10 cellular contexts compared by ENCODE assay signal in the genomic region with DNA sequence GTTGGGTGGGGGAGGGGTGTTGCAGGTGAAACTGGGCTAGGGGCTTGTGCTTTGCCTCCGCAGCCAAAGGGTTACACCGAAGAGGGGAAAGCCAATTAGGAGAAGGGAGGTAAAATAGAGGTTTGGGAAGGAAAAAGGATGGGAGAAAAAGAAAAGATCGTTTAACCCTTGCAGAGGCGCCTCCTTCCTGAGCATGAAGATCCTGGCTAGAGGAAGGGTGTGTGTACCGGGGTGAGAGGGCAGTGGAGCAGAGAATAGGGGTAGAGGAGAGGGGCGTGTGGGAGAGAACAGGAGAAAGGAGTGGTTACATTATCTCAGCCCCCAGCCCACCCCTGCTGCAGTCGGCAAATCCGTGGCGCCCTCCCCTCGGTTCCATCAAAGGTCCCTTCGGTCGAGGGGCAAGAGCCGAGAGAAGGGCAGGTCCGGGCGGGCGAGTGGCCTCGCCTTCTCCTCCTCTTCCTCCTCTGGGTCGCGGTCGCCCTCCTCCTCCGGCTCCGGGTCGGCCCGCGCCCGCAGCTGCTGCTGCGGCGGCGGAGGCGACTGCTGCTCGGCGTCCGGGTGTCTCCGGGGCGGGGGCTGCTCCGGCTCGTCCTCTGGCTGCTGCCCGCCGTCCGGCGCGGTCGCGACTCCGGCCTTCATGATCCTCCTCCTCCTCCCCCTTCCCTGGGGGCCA. TPM values are rescaled to one million over a fixed set of nuclear protein-coding genes. Genes with fewer than 3 reads are reported as not detected.
A peak's percentile ranks its signal among the peaks of the same experiment; 100 is the strongest.
DNase-seq lines count a peak whose midpoint lies in the region; ATAC-seq lines count a peak whose summit lies in the region.
"Had no signal": no experiment of that assay in that cellular context is flagged by ENCODE, and none has a peak within 500 bp of the region (broad histone marks: within the 10 kb centered on the region; RNA-seq: fewer than 3 reads in every experiment).

No MANE protein-coding gene starts in this region.

- H3K4me3 ChIP-seq in right cardiac atrium (ENCODE audit: low read length) (peak overlapping the region; percentile 1), skeletal muscle cell (ENCODE audit: low read depth, low read length) (peak overlapping the region; percentile 66)
- H3K4me3 ChIP-seq: BLaER1 had no signal

- peaks cover 3% of the 10 kb centered on the region for H3K4me1 ChIP-seq in right cardiac atrium (ENCODE audit: control insufficient read depth, insufficient read depth, low read length)

- peaks cover 72% of the 10 kb centered on the region for H3K27me3 Mint-ChIP-seq in T-helper 17 cell

- no peak for ATAC-seq in T-helper 17 cell
- peak in 1 of 2 donors; percentile 13 for ATAC-seq in right cardiac atrium
- no peak for ATAC-seq in HG03432 (IDR thresholded peaks at IDR 0.05; ENCODE audit: unreplicated experiment)
- ATAC-seq: activated CD4-positive, CD25-positive, alpha-beta regulatory T cell treated with anti-CD3 and anti-CD28 coated beads, Interleukin-2, amount 50 U/mL, for 24 hours had no signal

- DNase-seq in NCI-H345 (lab: John Stamatoyannopoulos, UW), result peak; percentile 13
- DNase-seq in NCI-H345 treated with DMSO at 0.1 percent for 48 hours (lab: John Stamatoyannopoulos, UW; ENCODE audit: unreplicated experiment), result no peak
- DNase-seq in T-helper 17 cell, result no peak
- peak in 2 of 3 donors; percentile 46 to 51 for DNase-seq in right cardiac atrium
- no peak for DNase-seq in skeletal muscle cell (ENCODE audit: low read depth)
- DNase-seq in HUDEP-2 (lab: John Stamatoyannopoulos, UW; ENCODE audit: unreplicated experiment in 76 of 76), result no peak
- DNase-seq in NCI-H1436 treated with DMSO at 0.1 percent for 48 hours (lab: John Stamatoyannopoulos, UW), result no peak

- no peak overlapping the region for H3K27ac ChIP-seq in right cardiac atrium (ENCODE audit: low read length)
- H3K27ac ChIP-seq: BLaER1 had no signal

- peak overlapping the region; percentile 71 for H3K4me3 Mint-ChIP-seq in T-helper 17 cell

- intact Hi-C loops in right cardiac atrium (cut with DNase I), result no loop called here

- H3K27ac Mint-ChIP-seq in T-helper 17 cell, result no peak overlapping the region

- 2% methylated on average over 45 of the region's 45 CpGs for WGBS in right cardiac atrium

- peaks cover 11% of the 10 kb centered on the region for H3K4me1 Mint-ChIP-seq in T-helper 17 cell

- no peaks in the 10 kb centered on the region for H3K27me3 ChIP-seq in right cardiac atrium (ENCODE audit: control insufficient read depth, insufficient read depth)

- peaks cover 6% of the 10 kb centered on the region for H3K36me3 Mint-ChIP-seq in T-helper 17 cell (ENCODE audit: low read depth)

- no peaks in the 10 kb centered on the region for H3K9me3 ChIP-seq in T-helper 17 cell (ENCODE audit: control insufficient read depth, low read length, poor library complexity, severe bottlenecking)
- H3K9me3 ChIP-seq in right cardiac atrium (ENCODE audit: control insufficient read depth, low read length), result no peaks in the 10 kb centered on the region
- H3K9me3 ChIP-seq: BLaER1 had no signal

RNA-seq across cellular contexts. Expression of a gene that starts 1.2 kb away (rescaled TPM):
- total RNA-seq in T-helper 17 cell (not detected), right cardiac atrium (under 1 TPM in 1 of 4 donors, not detected in 3; 0.14 TPM)
- not detected for polyA plus RNA-seq in right cardiac atrium

RNA-seq across cellular contexts. Expression of a gene that starts 41.2 kb away (rescaled TPM):
- 10 to 100 TPM; 14.0 to 15.0 TPM for total RNA-seq in T-helper 17 cell
- 10 to 100 TPM in 3 of 4 donors, 1 to 10 TPM in 1; 9.3 to 16.1 (median 14.5) TPM for total RNA-seq in right cardiac atrium
- polyA plus RNA-seq in right cardiac atrium, result 10.2 TPM

Comparison
In these comparisons a context has a peak if more than half of its experiments do, and no peak if none do; other contexts are left out.
1. DNase-seq: peak in NCI-H345 (single experiment) and right cardiac atrium (2 of 3); none in NCI-H345 treated with DMSO at 0.1 percent for 48 hours (single experiment), T-helper 17 cell (0 of 3), skeletal muscle cell (single experiment), HUDEP-2 (0 of 76) and NCI-H1436 treated with DMSO at 0.1 percent for 48 hours (single experiment).